ENCODE assay signal across 8 cellular contexts in the genomic region with DNA sequence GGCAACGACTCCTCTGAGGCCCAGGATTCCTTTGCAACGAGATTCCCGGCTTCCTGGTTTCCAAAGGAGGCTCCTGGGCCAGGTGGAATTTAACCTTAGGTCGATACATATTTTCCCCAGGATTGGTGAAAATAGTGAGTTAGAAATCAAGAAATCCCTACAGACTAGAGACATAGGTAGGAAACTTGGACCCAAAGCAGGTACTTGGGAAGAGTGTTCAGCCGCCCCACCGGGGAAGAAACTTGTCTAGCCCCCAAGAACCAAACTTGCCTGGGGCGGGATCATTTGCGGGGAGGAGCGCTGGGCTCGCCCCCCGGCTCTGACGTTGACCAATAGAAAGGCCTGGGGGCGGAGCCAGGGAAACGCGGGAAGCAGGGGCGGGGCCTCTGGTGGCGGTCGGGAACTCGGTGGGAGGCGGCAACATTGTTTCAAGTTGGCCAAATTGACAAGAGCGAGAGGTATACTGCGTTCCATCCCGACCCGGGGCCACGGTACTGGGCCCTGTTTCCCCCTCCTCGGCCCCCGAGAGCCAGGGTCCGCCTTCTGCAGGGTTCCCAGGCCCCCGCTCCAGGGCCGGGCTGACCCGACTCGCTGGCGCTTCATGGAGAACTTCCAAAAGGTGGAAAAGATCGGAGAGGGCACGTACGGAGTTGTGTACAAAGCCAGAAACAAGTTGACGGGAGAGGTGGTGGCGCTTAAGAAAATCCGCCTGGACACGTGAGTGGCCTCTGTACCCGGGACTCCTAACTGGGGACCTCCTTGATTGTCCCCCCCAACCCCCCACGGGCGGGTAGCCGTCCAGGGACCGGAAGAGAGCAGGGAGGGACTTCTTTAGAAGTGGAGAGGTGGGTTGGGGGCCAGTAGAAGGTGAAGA. TPM values are rescaled to one million over a fixed set of nuclear protein-coding genes. Genes with fewer than 3 reads are reported as not detected.
DNase-seq lines count a peak whose midpoint lies in the region; ATAC-seq lines count a peak whose summit lies in the region.

A gene (plus strand): TSS at position 423 of the 874 bp plus-strand sequence. CDS start 179 bp downstream, at position 602.

- H3K9me3 ChIP-seq in endocrine pancreas (ENCODE audit: control insufficient read depth, low read length) = no peaks in the 10 kb centered on the region

- H3K4me1 ChIP-seq in endocrine pancreas (ENCODE audit: control insufficient read depth, insufficient read depth, low read length) = no peaks in the 10 kb centered on the region

- H3K4me3 ChIP-seq in endocrine pancreas (ENCODE audit: control insufficient read depth, insufficient read depth, low read length) = peak within 1 kb of the TSS; percentile 76

- no peaks in the 10 kb centered on the region for H3K36me3 ChIP-seq in endocrine pancreas (ENCODE audit: control insufficient read depth, insufficient read depth, low read length)

- peak within 1 kb of the TSS; percentile 90 for H3K9ac ChIP-seq in endocrine pancreas (ENCODE audit: control insufficient read depth, insufficient read depth, low read length)

- no peaks in the 10 kb centered on the region for H3K27me3 ChIP-seq in endocrine pancreas (ENCODE audit: control insufficient read depth, insufficient read depth, low read length)

- DNase-seq in COR-L47 (lab: John Stamatoyannopoulos, UW) (peak; percentile 76), HS-5 (ENCODE audit: low read depth) (peak; percentile 49), NOMO-1 treated with DMSO at 0.1 percent for 48 hours (lab: John Stamatoyannopoulos, UW; ENCODE audit: unreplicated experiment) (peak; percentile 79), mesenteric fat pad (ENCODE audit: low spot score) (peak; percentile 97)
- DNase-seq in activated CD8-positive, alpha-beta memory T cell treated with anti-CD3 and anti-CD28 coated beads for 48 hours (ENCODE audit: low read depth in 2 of 3, low spot score in 2 of 3) = peak; percentile 81 to 89 (median 82)
- peak; percentile 89 for DNase-seq in stimulated activated CD8-positive, alpha-beta memory T cell treated with anti-CD3 and anti-CD28 coated beads, Interleukin-15, amount 100 ng/mL, for 1 hour (ENCODE audit: low read depth)

- ATAC-seq in GM19468 (IDR thresholded peaks at IDR 0.05; ENCODE audit: extremely low read depth, unreplicated experiment) = peak; percentile 91

RNA-seq across cellular contexts. Expression of the gene that starts here (rescaled TPM):
- total RNA-seq in mesenteric fat pad = 21.4 TPM

Comparison
In these comparisons a context has a peak if more than half of its experiments do, and no peak if none do; other contexts are left out.
1. Peak in every context shown above with its lines: DNase-seq, ATAC-seq and H3K4me3 ChIP-seq.